ENCODE assay signal across 1 cellular context in the genomic region with DNA sequence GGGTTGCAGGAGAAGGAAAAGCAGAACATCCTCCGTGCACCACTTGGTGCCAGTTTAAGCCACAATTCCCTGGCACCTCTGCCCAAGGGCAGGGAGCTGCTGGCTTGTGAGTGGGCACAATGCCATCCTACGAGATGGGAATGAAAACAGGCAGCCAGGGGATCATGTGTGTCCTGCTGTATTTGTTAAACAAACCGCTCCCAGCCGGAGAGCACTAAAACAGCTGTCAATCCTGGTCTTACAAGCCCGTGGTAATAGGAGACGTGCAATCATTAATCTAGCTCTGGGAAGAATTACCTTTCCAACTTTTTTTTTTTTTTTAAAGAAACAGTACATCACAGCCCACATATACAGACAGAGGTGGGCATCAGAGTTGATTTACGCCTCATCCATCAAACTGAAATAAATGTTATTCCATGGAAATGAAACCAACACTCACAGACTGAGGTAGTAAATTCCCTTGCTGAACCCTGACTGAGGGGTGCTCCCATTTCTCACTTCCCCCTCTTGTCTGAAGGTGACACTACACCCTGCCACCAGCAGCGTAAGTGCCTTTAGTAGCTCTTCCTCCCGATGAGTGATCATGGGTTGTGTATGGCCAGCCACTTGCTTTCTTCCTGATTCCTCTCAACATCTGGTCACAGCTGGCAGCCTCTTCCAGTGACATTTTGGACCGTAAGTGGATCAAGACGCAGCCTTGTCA.
A peak's percentile ranks its signal among the peaks of the same experiment; 100 is the strongest.
TF ChIP-seq lines count a peak whose summit lies in the region.

No MANE protein-coding gene starts in this region.

TF ChIP-seq in HEK293, 187 proteins besides CTCF, POLR2A, EP300 and RAD21 (continued from another document):
- TF ChIP-seq, protein P1, sequence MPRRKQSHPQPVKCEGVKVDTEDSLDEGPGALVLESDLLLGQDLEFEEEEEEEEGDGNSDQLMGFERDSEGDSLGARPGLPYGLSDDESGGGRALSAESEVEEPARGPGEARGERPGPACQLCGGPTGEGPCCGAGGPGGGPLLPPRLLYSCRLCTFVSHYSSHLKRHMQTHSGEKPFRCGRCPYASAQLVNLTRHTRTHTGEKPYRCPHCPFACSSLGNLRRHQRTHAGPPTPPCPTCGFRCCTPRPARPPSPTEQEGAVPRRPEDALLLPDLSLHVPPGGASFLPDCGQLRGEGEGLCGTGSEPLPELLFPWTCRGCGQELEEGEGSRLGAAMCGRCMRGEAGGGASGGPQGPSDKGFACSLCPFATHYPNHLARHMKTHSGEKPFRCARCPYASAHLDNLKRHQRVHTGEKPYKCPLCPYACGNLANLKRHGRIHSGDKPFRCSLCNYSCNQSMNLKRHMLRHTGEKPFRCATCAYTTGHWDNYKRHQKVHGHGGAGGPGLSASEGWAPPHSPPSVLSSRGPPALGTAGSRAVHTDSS (tag by site-specific recombination; IDR thresholded peaks at IDR 0.05): no peak
- TF ChIP-seq KLF1 (tag by site-specific recombination; IDR thresholded peaks at IDR 0.05) (no peak), ZNF549 (tag by site-specific recombination; IDR thresholded peaks at IDR 0.05) (no peak), ZNF623 (tag by site-specific recombination; IDR thresholded peaks at IDR 0.05) (no peak), ZSCAN30 (tag by site-specific recombination; IDR thresholded peaks at IDR 0.05) (0 out of 2 replicates have a peak, but pooled peaks have one; percentile 26), ZNF837 (tag by site-specific recombination; IDR thresholded peaks at IDR 0.05) (no peak), KLF10 (tag by site-specific recombination; IDR thresholded peaks at IDR 0.05) (no peak), ZNF600 (tag by site-specific recombination; IDR thresholded peaks at IDR 0.05) (0 out of 2 replicates have a peak, but pooled peaks have one; percentile 16), ZNF707 (tag by site-specific recombination; IDR thresholded peaks at IDR 0.05) (no peak), IKZF3 (tag by site-specific recombination; IDR thresholded peaks at IDR 0.05) (0 out of 2 replicates have a peak, but pooled peaks have one; percentile 48), ZNF335 (tag by site-specific recombination; conservative IDR thresholded peaks at IDR 0.05) (0 out of 2 replicates have a peak, but pooled peaks have one; percentile 22), HIC1 (tag by site-specific recombination; IDR thresholded peaks at IDR 0.05) (peak; percentile 65; the same call in 1 of the 2 replicates), RBAK (tag by site-specific recombination; IDR thresholded peaks at IDR 0.05) (no peak), WT1 (tag by site-specific recombination; IDR thresholded peaks at IDR 0.05) (no peak)
- TF ChIP-seq, protein P2, sequence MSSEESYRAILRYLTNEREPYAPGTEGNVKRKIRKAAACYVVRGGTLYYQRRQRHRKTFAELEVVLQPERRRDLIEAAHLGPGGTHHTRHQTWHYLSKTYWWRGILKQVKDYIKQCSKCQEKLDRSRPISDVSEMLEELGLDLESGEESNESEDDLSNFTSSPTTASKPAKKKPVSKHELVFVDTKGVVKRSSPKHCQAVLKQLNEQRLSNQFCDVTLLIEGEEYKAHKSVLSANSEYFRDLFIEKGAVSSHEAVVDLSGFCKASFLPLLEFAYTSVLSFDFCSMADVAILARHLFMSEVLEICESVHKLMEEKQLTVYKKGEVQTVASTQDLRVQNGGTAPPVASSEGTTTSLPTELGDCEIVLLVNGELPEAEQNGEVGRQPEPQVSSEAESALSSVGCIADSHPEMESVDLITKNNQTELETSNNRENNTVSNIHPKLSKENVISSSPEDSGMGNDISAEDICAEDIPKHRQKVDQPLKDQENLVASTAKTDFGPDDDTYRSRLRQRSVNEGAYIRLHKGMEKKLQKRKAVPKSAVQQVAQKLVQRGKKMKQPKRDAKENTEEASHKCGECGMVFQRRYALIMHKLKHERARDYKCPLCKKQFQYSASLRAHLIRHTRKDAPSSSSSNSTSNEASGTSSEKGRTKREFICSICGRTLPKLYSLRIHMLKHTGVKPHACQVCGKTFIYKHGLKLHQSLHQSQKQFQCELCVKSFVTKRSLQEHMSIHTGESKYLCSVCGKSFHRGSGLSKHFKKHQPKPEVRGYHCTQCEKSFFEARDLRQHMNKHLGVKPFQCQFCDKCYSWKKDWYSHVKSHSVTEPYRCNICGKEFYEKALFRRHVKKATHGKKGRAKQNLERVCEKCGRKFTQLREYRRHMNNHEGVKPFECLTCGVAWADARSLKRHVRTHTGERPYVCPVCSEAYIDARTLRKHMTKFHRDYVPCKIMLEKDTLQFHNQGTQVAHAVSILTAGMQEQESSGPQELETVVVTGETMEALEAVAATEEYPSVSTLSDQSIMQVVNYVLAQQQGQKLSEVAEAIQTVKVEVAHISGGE (tag by site-specific recombination; conservative IDR thresholded peaks at IDR 0.05; ENCODE audit: low read depth): peak; percentile 25; the same call in 1 of the 2 replicates
